Comparison of ENCODE assay signal across 21 cellular contexts in genomic region chr1:109255673-109256072, GRCh38. TPM values are rescaled to one million over a fixed set of nuclear protein-coding genes. Genes with fewer than 3 reads are reported as not detected.
A peak's percentile ranks its signal among the peaks of the same experiment; 100 is the strongest.
DNase-seq lines count a peak whose midpoint lies in the region; ATAC-seq and TF ChIP-seq lines count a peak whose summit lies in the region.
"Had no signal": no experiment of that assay in that cellular context is flagged by ENCODE, and none has a peak within 500 bp of the region (broad histone marks: within the 10 kb centered on the region; RNA-seq: fewer than 3 reads in every experiment).

No MANE protein-coding gene starts in this region.

- ATAC-seq in GM19351 (IDR thresholded peaks at IDR 0.05; ENCODE audit: unreplicated experiment) (no peak), left cardiac atrium (no peak)
- ATAC-seq: activated CD4-positive, alpha-beta T cell treated with anti-CD3 and anti-CD28 coated beads for 36 hours; foreskin keratinocyte had no signal

- no TSS peak for BruUV-seq in A673 (replicated peaks; lab: Mats Ljungman, UMichigan)

- H3K9me3 ChIP-seq in A673 (ENCODE audit: low read depth, low read length, poor library complexity, severe bottlenecking): no peaks in the 10 kb centered on the region

- H3K9me3 Mint-ChIP-seq in nephron: no peaks in the 10 kb centered on the region
- H3K9me3 Mint-ChIP-seq: activated naive CD4-positive, alpha-beta T cell treated with anti-CD3 and anti-CD28 coated beads, Interleukin-2, amount 50 U/mL, for 24 hours had no signal

- peak overlapping the region; percentile 82 for H3K27ac ChIP-seq in A673 (ENCODE audit: low read depth, low read length, poor library complexity, severe bottlenecking)
- peak overlapping the region; percentile 93 for H3K27ac ChIP-seq in caudate nucleus (ENCODE audit: low read depth, low read length)
- H3K27ac ChIP-seq: foreskin keratinocyte had no signal

- CTCF ChIA-PET in A673 (lab: Charles Lee): no interaction called here

- H3K4me1 ChIP-seq in A673 (ENCODE audit: insufficient read depth, low read length, poor library complexity, severe bottlenecking): peaks cover 20% of the 10 kb centered on the region

- H3K36me3 Mint-ChIP-seq in nephron (ENCODE audit: low read depth): peaks cover 13% of the 10 kb centered on the region

- peak overlapping the region in 1 of 3 experiments; percentile 70 for H3K4me3 Mint-ChIP-seq in nephron
- H3K4me3 Mint-ChIP-seq: activated CD4-positive, alpha-beta T cell treated with anti-CD3 and anti-CD28 coated beads for 36 hours had no signal

- H3K36me3 ChIP-seq in A673 (ENCODE audit: insufficient read depth, low read length, poor library complexity, severe bottlenecking): peaks cover 6% of the 10 kb centered on the region

- intact Hi-C loops in A673 (cut with micrococcal nuclease; ENCODE audit: unreplicated experiment) (no loop called here), left cardiac atrium (cut with DNase I) (no loop called here)

- TF ChIP-seq CTCF in A673 (conservative IDR thresholded peaks at IDR 0.05; ENCODE audit: low read depth, low read length) (no peak), nephron (IDR thresholded peaks at IDR 0.05; ENCODE audit: unreplicated experiment in 3 of 3) (no peak)

- POLR2A ChIA-PET in A673 (lab: Charles Lee; ENCODE audit: low non-redundant PET): no interaction called here

- peaks cover 43% of the 10 kb centered on the region for H3K4me1 Mint-ChIP-seq in nephron
- H3K4me1 Mint-ChIP-seq: activated CD4-positive, alpha-beta T cell treated with anti-CD3 and anti-CD28 coated beads for 36 hours had no signal

- DNase-seq in A673 (ENCODE audit: low spot score) (no peak), NCI-H2171 treated with DMSO at 0.1 percent for 48 hours (lab: John Stamatoyannopoulos, UW) (peak; percentile 88), caudate nucleus (lab: John Stamatoyannopoulos, UW) (no peak), T1000 (lab: John Stamatoyannopoulos, UW) (no peak), left cardiac atrium (no peak)
- no peak for DNase-seq in activated effector memory CD4-positive, alpha-beta T cell treated with Interleukin-2 at 50 U/mL for 16 hours
- DNase-seq: activated CD4-positive, alpha-beta T cell treated with anti-CD3 and anti-CD28 coated beads for 36 hours; activated CD8-positive, alpha-beta memory T cell treated with anti-CD3 and anti-CD28 coated beads, Interleukin-2, amount 50 U/mL, for 48 hours; COR-L47; foreskin keratinocyte; H9; stimulated activated CD4-positive, alpha-beta T cell treated with anti-CD3 and anti-CD28 coated beads, Interleukin-4, amount 100 ng/mL, for 24 hours had no signal

- H3K4me3 ChIP-seq in A673 (ENCODE audit: low read depth, low read length, poor library complexity, severe bottlenecking): no peak overlapping the region

- peaks cover 22% of the 10 kb centered on the region for H3K27me3 Mint-ChIP-seq in nephron (ENCODE audit: low read depth)
- H3K27me3 Mint-ChIP-seq: activated naive CD4-positive, alpha-beta T cell treated with anti-CD3 and anti-CD28 coated beads, Interleukin-2, amount 50 U/mL, for 24 hours had no signal

- peak overlapping the region; percentile 88 to 98 (median 92) for H3K27ac Mint-ChIP-seq in nephron
- H3K27ac Mint-ChIP-seq: activated CD4-positive, alpha-beta T cell treated with anti-CD3 and anti-CD28 coated beads for 36 hours; activated naive CD4-positive, alpha-beta T cell treated with anti-CD3 and anti-CD28 coated beads, Interleukin-2, amount 50 U/mL, for 24 hours had no signal

- H3K27me3 ChIP-seq in A673 (replicated peaks; ENCODE audit: insufficient read depth, low read depth, low read length, poor library complexity): no peaks in the 10 kb centered on the region
- H3K27me3 ChIP-seq: foreskin keratinocyte had no signal

RNA-seq across cellular contexts. Expression of gene CELSR2, which starts 6.3 kb away (rescaled TPM):
- total RNA-seq in A673 (2021): 30.2 and 32.6 TPM in 2 replicates
- total RNA-seq in left cardiac atrium: 10 to 100 TPM; 15.6 to 21.1 TPM

RNA-seq across cellular contexts. Expression of gene PSRC1, which starts 27.3 kb away (rescaled TPM):
- total RNA-seq in A673 (2021) (75.0 and 85.2 TPM in 2 replicates), left cardiac atrium (1 to 10 TPM; 2.3 to 2.5 TPM)

RNA-seq across cellular contexts. Expression of gene SARS1, which starts 42.0 kb away (rescaled TPM):
- total RNA-seq in A673 (2021) (259 and 320 TPM in 2 replicates), left cardiac atrium (100 to 1,000 TPM; 109 to 141 TPM)

RNA-seq across cellular contexts. Expression of gene MYBPHL, which starts 51.1 kb away (rescaled TPM):
- total RNA-seq in A673 (2021): not detected in 2 replicates
- 100 to 1,000 TPM; 220 to 239 TPM for total RNA-seq in left cardiac atrium
- total RNA-seq: activated CD4-positive, alpha-beta T cell treated with anti-CD3 and anti-CD28 coated beads for 36 hours; HT1080; M059J; mesenteric fat pad; omental fat pad; T-helper 2 cell treated with Interferon-gamma antibody and Interleukin-4, amounts not matched to agents 100 ng/mL and 5 ng/mL, for 36 hours; ureter had no signal

Comparison
In these comparisons a context has a peak if more than half of its experiments do, and no peak if none do; other contexts are left out.
1. RNA of gene PSRC1, which starts 27.3 kb away (total RNA-seq): 75.0 to 85.2 TPM in A673; 2.3 to 2.5 TPM in left cardiac atrium; every median in the first group is over 10 times any median in the second.